1 cellular context compared by ENCODE assay signal in the genomic region with DNA sequence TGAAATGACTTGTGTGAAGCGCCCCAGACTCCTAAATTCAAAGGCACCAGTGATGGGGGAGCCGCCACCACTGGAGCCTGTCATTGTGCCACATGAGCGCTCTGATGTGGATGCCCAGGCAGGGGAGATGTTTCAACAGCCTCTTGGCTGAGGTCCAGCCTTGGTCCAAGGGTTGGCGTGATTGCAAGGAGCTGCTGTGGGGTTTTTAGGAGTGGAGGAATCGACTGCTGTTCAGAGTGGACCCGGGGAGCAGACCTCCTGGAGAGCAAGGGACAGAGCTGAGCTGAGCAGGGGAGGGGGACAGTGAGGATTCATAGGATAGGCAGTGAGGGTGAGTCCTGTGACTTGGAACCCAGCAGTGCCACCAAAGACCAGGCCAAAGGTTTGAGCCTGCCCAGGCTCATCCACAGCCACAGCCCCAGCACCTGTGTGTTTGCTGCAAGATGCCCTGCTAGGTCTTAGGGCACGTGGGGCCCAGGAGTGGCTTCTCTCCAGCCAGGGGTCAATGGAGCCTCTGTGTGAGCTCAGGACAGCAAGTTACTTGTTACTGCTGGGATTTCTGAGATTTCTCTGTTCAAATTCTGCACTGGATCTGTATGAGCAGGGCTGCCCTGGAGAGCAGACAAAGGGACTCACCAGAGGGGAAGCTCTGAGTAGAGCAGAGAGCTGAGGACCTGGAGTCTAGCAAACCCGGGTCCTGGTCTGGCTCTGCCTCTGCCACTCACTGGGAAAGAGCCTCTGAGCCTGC.
A peak's percentile ranks its signal among the peaks of the same experiment; 100 is the strongest.
TF ChIP-seq lines count a peak whose summit lies in the region.

No MANE protein-coding gene starts in this region.

TF ChIP-seq in HepG2, 621 proteins besides CTCF, POLR2A, EP300 and RAD21:
- TF ChIP-seq ZNF235 (CRISPR knock-in tag; IDR thresholded peaks at IDR 0.05; ENCODE audit: borderline replicate concordance): no peak
- TF ChIP-seq, protein P1, sequence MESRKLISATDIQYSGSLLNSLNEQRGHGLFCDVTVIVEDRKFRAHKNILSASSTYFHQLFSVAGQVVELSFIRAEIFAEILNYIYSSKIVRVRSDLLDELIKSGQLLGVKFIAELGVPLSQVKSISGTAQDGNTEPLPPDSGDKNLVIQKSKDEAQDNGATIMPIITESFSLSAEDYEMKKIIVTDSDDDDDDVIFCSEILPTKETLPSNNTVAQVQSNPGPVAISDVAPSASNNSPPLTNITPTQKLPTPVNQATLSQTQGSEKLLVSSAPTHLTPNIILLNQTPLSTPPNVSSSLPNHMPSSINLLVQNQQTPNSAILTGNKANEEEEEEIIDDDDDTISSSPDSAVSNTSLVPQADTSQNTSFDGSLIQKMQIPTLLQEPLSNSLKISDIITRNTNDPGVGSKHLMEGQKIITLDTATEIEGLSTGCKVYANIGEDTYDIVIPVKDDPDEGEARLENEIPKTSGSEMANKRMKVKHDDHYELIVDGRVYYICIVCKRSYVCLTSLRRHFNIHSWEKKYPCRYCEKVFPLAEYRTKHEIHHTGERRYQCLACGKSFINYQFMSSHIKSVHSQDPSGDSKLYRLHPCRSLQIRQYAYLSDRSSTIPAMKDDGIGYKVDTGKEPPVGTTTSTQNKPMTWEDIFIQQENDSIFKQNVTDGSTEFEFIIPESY (CRISPR knock-in tag; IDR thresholded peaks at IDR 0.05): peak; percentile 59; the same call in 1 of the 2 replicates
